Comparison of ENCODE assay signal across 8 cellular contexts in the genomic region with DNA sequence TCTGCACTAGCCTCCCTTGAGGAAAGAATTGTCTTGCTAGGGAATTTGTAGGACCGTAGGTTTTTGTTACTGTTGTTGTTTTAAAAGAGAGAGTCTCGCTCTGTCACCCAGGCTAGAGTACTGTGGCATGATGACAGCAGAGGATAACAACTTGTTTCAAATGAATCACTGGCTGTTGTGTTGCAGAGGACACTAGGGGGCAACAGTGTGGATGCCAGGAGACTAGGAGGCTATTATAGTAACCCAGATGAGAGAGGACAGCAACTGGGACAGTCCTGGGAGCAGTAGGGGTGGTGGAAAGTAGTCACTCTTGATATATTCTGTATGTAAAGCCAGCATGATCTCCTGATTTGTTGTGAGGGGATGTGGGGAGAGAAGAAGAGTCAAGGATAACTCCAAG. TPM values are rescaled to one million over a fixed set of nuclear protein-coding genes. Genes with fewer than 3 reads are reported as not detected.
DNase-seq lines count a peak whose midpoint lies in the region; ATAC-seq and TF ChIP-seq lines count a peak whose summit lies in the region.

No MANE protein-coding gene starts in this region.

- H3K27ac ChIP-seq in mammary epithelial cell (ENCODE audit: insufficient read depth, low read depth, low read length), result no peak overlapping the region
- no peak overlapping the region for H3K27ac ChIP-seq in psoas muscle

- H3K79me2 ChIP-seq in mammary epithelial cell (ENCODE audit: insufficient read depth, low read length), result no peaks in the 10 kb centered on the region

- H3K4me1 ChIP-seq in mammary epithelial cell (ENCODE audit: insufficient read depth, low read length), result peaks cover 15% of the 10 kb centered on the region
- H3K4me1 ChIP-seq in psoas muscle, result no peaks in the 10 kb centered on the region

- dilution Hi-C loops in mammary epithelial cell (cut with HindIII; ENCODE audit: low sequenced_read_pairs), result no loop called here

- peaks cover 13% of the 10 kb centered on the region for H3K9me3 Mint-ChIP-seq in neural crest cell

- no peaks in the 10 kb centered on the region for H3K27me3 ChIP-seq in mammary epithelial cell (ENCODE audit: insufficient read depth, low read length)
- peaks cover 0 to 2% (median 0%) of the 10 kb centered on the region in 3 donors for H3K27me3 ChIP-seq in psoas muscle (ENCODE audit: insufficient read depth in 3 of 3, low read length in 2 of 3)

- no peak overlapping the region for H3K4me2 ChIP-seq in mammary epithelial cell (ENCODE audit: insufficient read depth, low read depth, low read length)

- BruUV-seq in mammary epithelial cell (replicated peaks; lab: Mats Ljungman, UMichigan), result no TSS peak

- intact Hi-C loops in mammary epithelial cell (cut with micrococcal nuclease) (loop anchor here (1.0 kb wide), 1 partner anchor 76 kb away; no protein-coding TSS in a partner anchor), psoas muscle (cut with DNase I) (no loop called here)

- no peaks in the 10 kb centered on the region for H3K9me3 ChIP-seq in mammary epithelial cell (replicated peaks; ENCODE audit: insufficient read depth, low read length)
- H3K9me3 ChIP-seq in psoas muscle, result no peaks in the 10 kb centered on the region

- no peaks in the 10 kb centered on the region for H4K20me1 ChIP-seq in mammary epithelial cell (ENCODE audit: insufficient read depth, low read length)

- ATAC-seq in psoas muscle, result no peak

- H3K36me3 ChIP-seq in mammary epithelial cell (ENCODE audit: insufficient read depth, low read length) (no peaks in the 10 kb centered on the region), psoas muscle (ENCODE audit: insufficient read depth in 1 of 2, low read depth in 1 of 2) (no peaks in the 10 kb centered on the region)

- CTCF ChIA-PET in mammary epithelial cell (lab: Charles Lee; ENCODE audit: low non-redundant PET), result no interaction called here

- H3K4me3 ChIP-seq in mammary epithelial cell (replicated peaks in 1 of 3; ENCODE audit: insufficient read depth in 1 of 3, low read depth in 2 of 3, low read length in 3 of 3) (no peak overlapping the region), psoas muscle (no peak overlapping the region)

- peak; percentile 3 for DNase-seq in stimulated activated CD4-positive, alpha-beta T cell treated with anti-CD3 and anti-CD28 coated beads, Interleukin-1b, Interleukin-23, amount 100 ng/mL, for 48 hours
- no peak for DNase-seq in stimulated activated CD4-positive, alpha-beta T cell treated with anti-CD3 and anti-CD28 coated beads, Interleukin-4, amount 100 ng/mL, for 4 hours
- DNase-seq in HT-29 (ENCODE audit: low spot score) (peak; percentile 28), mammary epithelial cell (peak; percentile 30), neural crest cell (ENCODE audit: low read depth, low spot score) (peak; percentile 8), NCI-H526 treated with DMSO at 0.1 percent for 48 hours (lab: John Stamatoyannopoulos, UW) (no peak), psoas muscle (no peak), RPMI8226 (no peak)

- H3K27ac Mint-ChIP-seq in neural crest cell (ENCODE audit: unreplicated experiment), result no peak overlapping the region

- H3K27me3 Mint-ChIP-seq in neural crest cell (ENCODE audit: low read depth), result peaks cover 5% of the 10 kb centered on the region

- in situ Hi-C loops in mammary epithelial cell (cut with MboI; ENCODE audit: low sequenced_read_pairs in 2 of 2), result no loop called here

- no peaks in the 10 kb centered on the region for H3K36me3 Mint-ChIP-seq in neural crest cell (ENCODE audit: low read depth)

- no peak overlapping the region for H3K9ac ChIP-seq in mammary epithelial cell (ENCODE audit: insufficient read depth, low read length)

- H2AFZ ChIP-seq in mammary epithelial cell (ENCODE audit: low read depth, low read length), result no peak overlapping the region

- TF ChIP-seq CTCF in mammary epithelial cell (conservative IDR thresholded peaks at IDR 0.05 in 1 of 2, IDR thresholded peaks at IDR 0.05 in 1 of 2; ENCODE audit: extremely low read depth in 1 of 2, insufficient read depth in 1 of 2, low read depth in 1 of 2, low read length in 2 of 2) (peak; percentile 49 to 50), neural crest cell (conservative IDR thresholded peaks at IDR 0.05) (peak; percentile 46), psoas muscle (IDR thresholded peaks at IDR 0.05) (no peak)

- peaks cover 30% of the 10 kb centered on the region for H3K4me1 Mint-ChIP-seq in neural crest cell

- whole genome bisulfite sequencing in mammary epithelial cell (ENCODE audit: low coverage, missing lambda C conversion rate), result 73% methylated on average over 2 of the region's 2 CpGs
- whole genome bisulfite sequencing in psoas muscle, 3 donors, result 71 to 75% (median 74%) methylated on average over 2 of the region's 2 CpGs

- no peak overlapping the region for H3K4me3 Mint-ChIP-seq in neural crest cell

RNA-seq across cellular contexts. Expression of gene LAMA4, which starts 41.8 kb away (rescaled TPM):
- total RNA-seq in HT-29 (2014; rRNA removed; shearing (Covaris generic)), result not detected in 2 replicates
- total RNA-seq in mammary epithelial cell (1 to 10 TPM in 1 of 2 donors, under 1 TPM in 1; 0.35 to 1.2 TPM), neural crest cell (14.7 and 18.0 TPM in 2 replicates), psoas muscle (10 to 100 TPM in 2 of 4 donors, 1 to 10 TPM in 2; 5.3 to 15.8 (median 9.6) TPM)
- polyA plus RNA-seq in mammary epithelial cell (0.18 TPM), psoas muscle (1 to 10 TPM; 3.0 to 3.6 (median 3.2) TPM)
- polyA minus RNA-seq in mammary epithelial cell, result not detected

RNA-seq across cellular contexts. Expression of gene RFPL4B, which starts 51.0 kb away (rescaled TPM):
- not detected in 2 replicates for total RNA-seq in HT-29 (2014; rRNA removed; shearing (Covaris generic))
- total RNA-seq in mammary epithelial cell (not detected), neural crest cell (not detected in 2 replicates), psoas muscle (not detected)
- polyA plus RNA-seq in mammary epithelial cell (not detected), psoas muscle (not detected)
- polyA minus RNA-seq in mammary epithelial cell, result not detected

Comparison
In these comparisons a context has a peak if more than half of its experiments do, and no peak if none do; other contexts are left out.
1. DNase-seq: peak in stimulated activated CD4-positive, alpha-beta T cell treated with anti-CD3 and anti-CD28 coated beads, Interleukin-1b, Interleukin-23, amount 100 ng/mL, for 48 hours (single experiment), HT-29 (single experiment), mammary epithelial cell (single experiment) and neural crest cell (single experiment); none in stimulated activated CD4-positive, alpha-beta T cell treated with anti-CD3 and anti-CD28 coated beads, Interleukin-4, amount 100 ng/mL, for 4 hours (0 of 2), NCI-H526 treated with DMSO at 0.1 percent for 48 hours (single experiment), psoas muscle (0 of 2) and RPMI8226 (single experiment).